ENCODE assay signal across 13 cellular contexts in the genomic region with DNA sequence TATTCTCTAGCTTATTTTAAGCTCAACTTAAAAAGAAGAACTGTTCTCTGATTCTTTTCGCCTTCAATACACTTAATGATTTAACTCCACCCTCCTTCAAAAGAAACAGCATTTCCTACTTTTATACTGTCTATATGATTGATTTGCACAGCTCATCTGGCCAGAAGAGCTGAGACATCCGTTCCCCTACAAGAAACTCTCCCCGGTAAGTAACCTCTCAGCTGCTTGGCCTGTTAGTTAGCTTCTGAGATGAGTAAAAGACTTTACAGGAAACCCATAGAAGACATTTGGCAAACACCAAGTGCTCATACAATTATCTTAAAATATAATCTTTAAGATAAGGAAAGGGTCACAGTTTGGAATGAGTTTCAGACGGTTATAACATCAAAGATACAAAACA. TPM values are rescaled to one million over a fixed set of nuclear protein-coding genes. Genes with fewer than 3 reads are reported as not detected.
DNase-seq lines count a peak whose midpoint lies in the region; ATAC-seq and TF ChIP-seq lines count a peak whose summit lies in the region.
"Had no signal": no experiment of that assay in that cellular context is flagged by ENCODE, and none has a peak within 500 bp of the region (broad histone marks: within the 10 kb centered on the region; RNA-seq: fewer than 3 reads in every experiment).

A gene (plus strand): TSS at position 163 of the 400 bp plus-strand sequence. CDS start 1,957 bp downstream, outside the sequence.

- ATAC-seq in activated CD4-positive, CD25-positive, alpha-beta regulatory T cell treated with anti-CD3 and anti-CD28 coated beads, Interleukin-2, amount 50 U/mL, for 24 hours, result peak; percentile 54 to 55
- ATAC-seq in HG02885 (IDR thresholded peaks at IDR 0.05; ENCODE audit: poor library complexity, unreplicated experiment) (no peak), heart right ventricle (no peak), psoas muscle (no peak)

- no peaks in the 10 kb centered on the region for H3K27me3 ChIP-seq in effector memory CD4-positive, alpha-beta T cell (replicated peaks; ENCODE audit: control insufficient read depth, insufficient read depth, low read length, poor library complexity, severe bottlenecking)
- peaks cover 0 to 51% (median 4%) of the 10 kb centered on the region in 7 donors for H3K27me3 ChIP-seq in heart right ventricle
- H3K27me3 ChIP-seq in psoas muscle (ENCODE audit: insufficient read depth in 3 of 3, low read length in 2 of 3), result peaks cover 0 to 4% (median 2%) of the 10 kb centered on the region in 3 donors

- WGBS in heart right ventricle, 2 donors, result 45 to 63% methylated on average over 4 of the region's 4 CpGs
- WGBS in psoas muscle, 3 donors, result 51 to 56% (median 56%) methylated on average over 4 of the region's 4 CpGs

- peak within 1 kb of the TSS; percentile 1 for H3K4me3 ChIP-seq in effector memory CD4-positive, alpha-beta T cell (ENCODE audit: insufficient read depth, low read depth, low read length, poor library complexity, severe bottlenecking)
- peak within 1 kb of the TSS in 3 of 10 donors; percentile 3 to 47 (median 13) for H3K4me3 ChIP-seq in heart right ventricle
- no peak within 1 kb of the TSS for H3K4me3 ChIP-seq in psoas muscle

- DNase-seq in activated CD4-positive, CD25-positive, alpha-beta regulatory T cell (lab: John Stamatoyannopoulos, UW), result no peak
- no peak for DNase-seq in effector memory CD4-positive, alpha-beta T cell
- DNase-seq in stimulated activated naive CD4-positive, alpha-beta T cell treated with Interleukin-2 at 50 U/mL for 16 hours (lab: John Stamatoyannopoulos, UW), result peak; percentile 24
- DNase-seq in heart right ventricle (no peak), psoas muscle (no peak)
- DNase-seq: activated gamma-delta T cell treated with Interleukin-2 at 50 U/mL for 16 hours; hippocampal formation; stimulated activated CD4-positive, alpha-beta T cell treated with anti-CD3 and anti-CD28 coated beads, Interleukin-12 subunit alpha, Interleukin-12 subunit beta, amount 100 ng/mL, for 4 hours had no signal

- peak within 1 kb of the TSS; percentile 54 for H3K27ac ChIP-seq in effector memory CD4-positive, alpha-beta T cell (ENCODE audit: insufficient read depth, low read length, poor library complexity, severe bottlenecking)
- H3K27ac ChIP-seq in heart right ventricle, result peak within 1 kb of the TSS in 2 of 10 donors; percentile 8 to 86
- no peak within 1 kb of the TSS for H3K27ac ChIP-seq in psoas muscle

- H3K36me3 ChIP-seq in effector memory CD4-positive, alpha-beta T cell (ENCODE audit: control insufficient read depth, insufficient read depth, low read length), result no peaks in the 10 kb centered on the region
- H3K36me3 ChIP-seq in heart right ventricle (no peaks in the 10 kb centered on the region), psoas muscle (ENCODE audit: insufficient read depth in 1 of 2, low read depth in 1 of 2) (no peaks in the 10 kb centered on the region)

- H3K9me3 ChIP-seq in effector memory CD4-positive, alpha-beta T cell (ENCODE audit: control insufficient read depth, low read length), result no peaks in the 10 kb centered on the region
- H3K9me3 ChIP-seq in heart right ventricle, result no peaks in the 10 kb centered on the region
- H3K9me3 ChIP-seq in psoas muscle, result no peaks in the 10 kb centered on the region

- intact Hi-C loops in T-helper 1 cell treated with Interleukin-12 subunit alpha and Interleukin-12 subunit beta and Interleukin-4 antibody, amounts not matched to agents 30 ng/mL and 1 ng/mL, for 36 hours (cut with micrococcal nuclease), result loop anchor here (1.0 to 5.0 kb wide), 11 partner anchors 20 to 678 kb away; a partner anchor contains a TSS
- intact Hi-C loops in heart right ventricle (cut with DNase I), result loop anchor here in 7 of 10 donors (5.0 to 10.0 kb wide), 6 partner anchors 93 to 436 kb away; no protein-coding TSS in a partner anchor
- intact Hi-C loops in psoas muscle (cut with DNase I), result no loop called here

- TF ChIP-seq CTCF in heart right ventricle (IDR thresholded peaks at IDR 0.05) (no peak), psoas muscle (IDR thresholded peaks at IDR 0.05) (no peak)

- peaks cover 41% of the 10 kb centered on the region for H3K4me1 ChIP-seq in effector memory CD4-positive, alpha-beta T cell (ENCODE audit: control insufficient read depth, insufficient read depth, low read length, poor library complexity, severe bottlenecking)
- peaks cover 0 to 50% (median 0%) of the 10 kb centered on the region in 9 donors for H3K4me1 ChIP-seq in heart right ventricle
- no peaks in the 10 kb centered on the region for H3K4me1 ChIP-seq in psoas muscle

RNA-seq across cellular contexts. Expression of the gene that starts here (rescaled TPM):
- 54.3 and 60.8 TPM in 2 replicates for total RNA-seq in T-helper 1 cell treated with Interleukin-12 subunit alpha and Interleukin-12 subunit beta and Interleukin-4 antibody, amounts not matched to agents 30 ng/mL and 1 ng/mL, for 36 hours
- total RNA-seq in heart right ventricle, result 1 to 10 TPM in 2 of 10 donors, under 1 TPM in 8; 0.17 to 7.2 (median 0.38) TPM
- under 1 TPM; 0.28 to 0.37 TPM for polyA plus RNA-seq in heart right ventricle
- total RNA-seq in psoas muscle, result 1 to 10 TPM in 1 of 4 donors, under 1 TPM in 3; 0.19 to 1.1 (median 0.52) TPM
- under 1 TPM; 0.08 to 0.21 (median 0.14) TPM for polyA plus RNA-seq in psoas muscle
- total RNA-seq: mesothelial cell of epicardium, NCI-H460 had no signal

Comparison
In these comparisons a context has a peak if more than half of its experiments do, and no peak if none do; other contexts are left out.
1. ATAC-seq: peak in activated CD4-positive, CD25-positive, alpha-beta regulatory T cell treated with anti-CD3 and anti-CD28 coated beads, Interleukin-2, amount 50 U/mL, for 24 hours (2 of 2); none in HG02885 (single experiment), heart right ventricle (0 of 8) and psoas muscle (0 of 4).
2. intact Hi-C loops: an anchor here in T-helper 1 cell treated with Interleukin-12 subunit alpha and Interleukin-12 subunit beta and Interleukin-4 antibody, amounts not matched to agents 30 ng/mL and 1 ng/mL, for 36 hours (1.0 to 5.0 kb wide) and heart right ventricle (5.0 to 10.0 kb wide); none called in psoas muscle.